Comparison of ENCODE assay signal across 14 cellular contexts in genomic region chr17:31802502-31802901, GRCh38. TPM values are rescaled to one million over a fixed set of nuclear protein-coding genes. Genes with fewer than 3 reads are reported as not detected.
DNase-seq lines count a peak whose midpoint lies in the region; ATAC-seq and TF ChIP-seq lines count a peak whose summit lies in the region.
"Had no signal": no experiment of that assay in that cellular context is flagged by ENCODE, and none has a peak within 500 bp of the region (broad histone marks: within the 10 kb centered on the region; RNA-seq: fewer than 3 reads in every experiment).

No MANE protein-coding gene starts in this region.

- TF ChIP-seq RAD21 in Ishikawa (IDR thresholded peaks at IDR 0.05; ENCODE audit: low read depth) = no peak

- ATAC-seq in SK-N-SH treated with all-trans-retinoic acid at 6 μM for 48 hours (peak; percentile 71), GM18867 (IDR thresholded peaks at IDR 0.05; ENCODE audit: unreplicated experiment) (no peak)
- ATAC-seq: left lobe of liver had no signal

- TF ChIP-seq EP300 in Ishikawa (IDR thresholded peaks at IDR 0.05; ENCODE audit: borderline replicate concordance) = no peak

- peak; percentile 22 for DNase-seq in A172 (ENCODE audit: low spot score)
- peak; percentile 31 for DNase-seq in iPS-NIHi11 (ENCODE audit: low spot score)
- DNase-seq in LoVo (ENCODE audit: low spot score) = no peak
- DNase-seq in activated naive CD4-positive, alpha-beta T cell (lab: John Stamatoyannopoulos, UW) = no peak
- DNase-seq in AML-193 (lab: John Stamatoyannopoulos, UW) = no peak
- DNase-seq: activated naive CD4-positive, alpha-beta T cell treated with Interleukin-2 at 50 U/mL for 16 hours; BE2C; glutamatergic neuron; MG63; NCI-H510A had no signal

TF ChIP-seq in Ishikawa, 13 proteins besides CTCF, POLR2A, EP300 and RAD21:
- TF ChIP-seq CREB1 (IDR thresholded peaks at IDR 0.05; ENCODE audit: low read depth) (no peak), ZBTB7A (IDR thresholded peaks at IDR 0.05; ENCODE audit: low read depth) (no peak), YY1 (IDR thresholded peaks at IDR 0.05; ENCODE audit: low read depth) (peak; percentile 53; the same call in 1 of the 2 replicates)

TF ChIP-seq in SK-N-SH treated with all-trans-retinoic acid at 6 μM for 48 hours, 23 proteins besides CTCF, POLR2A, EP300 and RAD21:
- no peak for TF ChIP-seq ISL1 (CRISPR knock-in tag; IDR thresholded peaks at IDR 0.05)
- no peak for TF ChIP-seq ARNTL (CRISPR knock-in tag; IDR thresholded peaks at IDR 0.05; ENCODE audit: borderline replicate concordance, low read depth)
- TF ChIP-seq, protein P1, sequence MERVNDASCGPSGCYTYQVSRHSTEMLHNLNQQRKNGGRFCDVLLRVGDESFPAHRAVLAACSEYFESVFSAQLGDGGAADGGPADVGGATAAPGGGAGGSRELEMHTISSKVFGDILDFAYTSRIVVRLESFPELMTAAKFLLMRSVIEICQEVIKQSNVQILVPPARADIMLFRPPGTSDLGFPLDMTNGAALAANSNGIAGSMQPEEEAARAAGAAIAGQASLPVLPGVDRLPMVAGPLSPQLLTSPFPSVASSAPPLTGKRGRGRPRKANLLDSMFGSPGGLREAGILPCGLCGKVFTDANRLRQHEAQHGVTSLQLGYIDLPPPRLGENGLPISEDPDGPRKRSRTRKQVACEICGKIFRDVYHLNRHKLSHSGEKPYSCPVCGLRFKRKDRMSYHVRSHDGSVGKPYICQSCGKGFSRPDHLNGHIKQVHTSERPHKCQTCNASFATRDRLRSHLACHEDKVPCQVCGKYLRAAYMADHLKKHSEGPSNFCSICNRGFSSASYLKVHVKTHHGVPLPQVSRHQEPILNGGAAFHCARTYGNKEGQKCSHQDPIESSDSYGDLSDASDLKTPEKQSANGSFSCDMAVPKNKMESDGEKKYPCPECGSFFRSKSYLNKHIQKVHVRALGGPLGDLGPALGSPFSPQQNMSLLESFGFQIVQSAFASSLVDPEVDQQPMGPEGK (CRISPR knock-in tag; IDR thresholded peaks at IDR 0.05; ENCODE audit: borderline replicate concordance) = no peak
- TF ChIP-seq SNAI2 (CRISPR knock-in tag; IDR thresholded peaks at IDR 0.05) = no peak
- TF ChIP-seq, protein P2, sequence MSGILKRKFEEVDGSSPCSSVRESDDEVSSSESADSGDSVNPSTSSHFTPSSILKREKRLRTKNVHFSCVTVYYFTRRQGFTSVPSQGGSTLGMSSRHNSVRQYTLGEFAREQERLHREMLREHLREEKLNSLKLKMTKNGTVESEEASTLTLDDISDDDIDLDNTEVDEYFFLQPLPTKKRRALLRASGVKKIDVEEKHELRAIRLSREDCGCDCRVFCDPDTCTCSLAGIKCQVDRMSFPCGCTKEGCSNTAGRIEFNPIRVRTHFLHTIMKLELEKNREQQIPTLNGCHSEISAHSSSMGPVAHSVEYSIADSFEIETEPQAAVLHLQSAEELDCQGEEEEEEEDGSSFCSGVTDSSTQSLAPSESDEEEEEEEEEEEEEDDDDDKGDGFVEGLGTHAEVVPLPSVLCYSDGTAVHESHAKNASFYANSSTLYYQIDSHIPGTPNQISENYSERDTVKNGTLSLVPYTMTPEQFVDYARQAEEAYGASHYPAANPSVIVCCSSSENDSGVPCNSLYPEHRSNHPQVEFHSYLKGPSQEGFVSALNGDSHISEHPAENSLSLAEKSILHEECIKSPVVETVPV (CRISPR knock-in tag; IDR thresholded peaks at IDR 0.05) = no peak
- no peak for TF ChIP-seq GLIS3 (CRISPR knock-in tag; IDR thresholded peaks at IDR 0.05)
- TF ChIP-seq ZC3H10 (CRISPR knock-in tag; IDR thresholded peaks at IDR 0.05) = no peak
- no peak for TF ChIP-seq TCF4 (CRISPR knock-in tag; IDR thresholded peaks at IDR 0.05; ENCODE audit: borderline replicate concordance)
- TF ChIP-seq ZFP3 (CRISPR knock-in tag; IDR thresholded peaks at IDR 0.05) = no peak

RNA-seq across cellular contexts. Expression of gene COPRS, which starts 56.5 kb away (rescaled TPM):
- 416 and 441 TPM in 2 replicates for total RNA-seq in A172 (2014; rRNA removed; shearing (Covaris generic))

Comparison
In these comparisons a context has a peak if more than half of its experiments do, and no peak if none do; other contexts are left out.
1. DNase-seq: peak in A172 (single experiment) and iPS-NIHi11 (single experiment); none in LoVo (single experiment), activated naive CD4-positive, alpha-beta T cell (0 of 4) and AML-193 (0 of 2).